23 cellular contexts compared by ENCODE assay signal in the genomic region with DNA sequence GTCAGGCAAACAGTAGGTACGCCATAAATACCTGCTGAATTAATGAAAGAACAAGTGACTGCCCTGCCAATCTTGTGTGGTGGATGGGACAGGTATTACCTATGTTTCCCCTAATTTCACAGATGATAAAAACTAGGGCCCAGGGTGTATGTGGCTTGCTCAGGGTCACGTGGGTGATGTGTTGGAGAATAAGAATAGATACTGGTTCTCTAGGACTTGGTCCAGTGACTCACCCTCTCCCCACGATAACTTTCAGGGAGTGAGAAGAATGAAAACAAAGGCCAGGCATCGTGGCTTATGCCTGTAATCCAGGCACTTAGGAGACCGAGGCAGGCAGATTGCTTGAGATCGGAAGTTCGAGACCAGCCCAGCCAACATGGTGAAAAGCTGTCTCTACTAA. TPM values are rescaled to one million over a fixed set of nuclear protein-coding genes. Genes with fewer than 3 reads are reported as not detected.
DNase-seq lines count a peak whose midpoint lies in the region; ATAC-seq and TF ChIP-seq lines count a peak whose summit lies in the region.
"Had no signal": no experiment of that assay in that cellular context is flagged by ENCODE, and none has a peak within 500 bp of the region (broad histone marks: within the 10 kb centered on the region; RNA-seq: fewer than 3 reads in every experiment).

No MANE protein-coding gene starts in this region.

- ATAC-seq in stimulated activated memory B cell treated with anti-CD40 and anti-IgM and Interleukin-4, amounts not matched to agents 10 μg/mL and 1 μg/mL and 100 μg/mL, for 72 hours = no peak
- ATAC-seq in activated CD4-positive, alpha-beta T cell treated with anti-CD3 and anti-CD28 coated beads for 36 hours = no peak

- peaks cover 6% of the 10 kb centered on the region for H3K36me3 Mint-ChIP-seq in MCF 10A (ENCODE audit: insufficient read depth, unreplicated experiment)
- no peaks in the 10 kb centered on the region for H3K36me3 Mint-ChIP-seq in stimulated activated memory B cell treated with anti-CD40 and anti-IgM and Interleukin-4, amounts not matched to agents 10 μg/mL and 1 μg/mL and 100 μg/mL, for 72 hours
- no peaks in the 10 kb centered on the region for H3K36me3 Mint-ChIP-seq in activated CD4-positive, alpha-beta T cell treated with anti-CD3 and anti-CD28 coated beads for 36 hours (ENCODE audit: low read depth)
- H3K36me3 Mint-ChIP-seq: CD4-positive, alpha-beta memory T cell; immature natural killer cell had no signal

- H3K27me3 ChIP-seq in breast epithelium = no peaks in the 10 kb centered on the region
- H3K27me3 ChIP-seq in prostate gland (replicated peaks; ENCODE audit: insufficient read depth) = no peaks in the 10 kb centered on the region

- no peak overlapping the region for H3K4me3 ChIP-seq in breast epithelium
- H3K4me3 ChIP-seq in fibroblast of the aortic adventitia (ENCODE audit: low read depth, low read length) = no peak overlapping the region
- no peak overlapping the region for H3K4me3 ChIP-seq in prostate gland
- H3K4me3 ChIP-seq: coronary artery, stomach had no signal

- no peaks in the 10 kb centered on the region for H3K9me3 Mint-ChIP-seq in MCF 10A (ENCODE audit: unreplicated experiment)
- no peaks in the 10 kb centered on the region for H3K9me3 Mint-ChIP-seq in stimulated activated memory B cell treated with anti-CD40 and anti-IgM and Interleukin-4, amounts not matched to agents 10 μg/mL and 1 μg/mL and 100 μg/mL, for 72 hours
- H3K9me3 Mint-ChIP-seq in activated CD4-positive, alpha-beta T cell treated with anti-CD3 and anti-CD28 coated beads for 36 hours (ENCODE audit: low read depth) = no peaks in the 10 kb centered on the region
- H3K9me3 Mint-ChIP-seq: CD4-positive, alpha-beta memory T cell; immature natural killer cell; nephron progenitor cell; T-helper 2 cell treated with Interferon-gamma antibody and Interleukin-4, amounts not matched to agents 5 μg/mL and 100 μg/mL, for 36 hours had no signal

- no peak for TF ChIP-seq POLR2A in breast epithelium (IDR thresholded peaks at IDR 0.05)
- TF ChIP-seq POLR2A in prostate gland (IDR thresholded peaks at IDR 0.05) = no peak

- CTCF ChIA-PET in MCF 10A (lab: Yijun Ruan, JAX) = interaction anchor here (0.6 to 21.0 kb wide), 19 partner anchors 9 to 1511 kb away, joined by 3 to 911 read pairs (median 11); a partner anchor contains a TSS
- CTCF ChIA-PET in activated CD4-positive, alpha-beta T cell treated with anti-CD3 and anti-CD28 coated beads for 36 hours (lab: Charles Lee) = interaction anchor here (0.6 to 9.6 kb wide), 10 partner anchors 9 to 258 kb away, joined by 3 to 232 read pairs (median 4); no protein-coding TSS in a partner anchor

- TF ChIP-seq CTCF in MCF 10A (IDR thresholded peaks at IDR 0.05; ENCODE audit: unreplicated experiment) (no peak), breast epithelium (IDR thresholded peaks at IDR 0.05) (no peak), fibroblast of the aortic adventitia (IDR thresholded peaks at IDR 0.05; ENCODE audit: insufficient read depth, low read length) (no peak), prostate gland (IDR thresholded peaks at IDR 0.05) (no peak)

- no peaks in the 10 kb centered on the region for H3K9me3 ChIP-seq in breast epithelium
- H3K9me3 ChIP-seq in prostate gland = no peaks in the 10 kb centered on the region
- H3K9me3 ChIP-seq: stomach had no signal

- peak overlapping the region; percentile 49 for H3K27ac Mint-ChIP-seq in MCF 10A (ENCODE audit: low read depth, unreplicated experiment)
- H3K27ac Mint-ChIP-seq in stimulated activated memory B cell treated with anti-CD40 and anti-IgM and Interleukin-4, amounts not matched to agents 10 μg/mL and 1 μg/mL and 100 μg/mL, for 72 hours = peak overlapping the region; percentile 70
- no peak overlapping the region for H3K27ac Mint-ChIP-seq in activated CD4-positive, alpha-beta T cell treated with anti-CD3 and anti-CD28 coated beads for 36 hours
- H3K27ac Mint-ChIP-seq: immature natural killer cell; nephron progenitor cell; T-helper 2 cell treated with Interferon-gamma antibody and Interleukin-4, amounts not matched to agents 5 μg/mL and 100 μg/mL, for 36 hours had no signal

- 86% methylated on average over 7 of the region's 7 CpGs for WGBS in prostate gland

- H3K27ac ChIP-seq in breast epithelium = no peak overlapping the region
- H3K27ac ChIP-seq in prostate gland = no peak overlapping the region

- peaks cover 45% of the 10 kb centered on the region for H3K27me3 Mint-ChIP-seq in MCF 10A (ENCODE audit: insufficient read depth, unreplicated experiment)
- H3K27me3 Mint-ChIP-seq in stimulated activated memory B cell treated with anti-CD40 and anti-IgM and Interleukin-4, amounts not matched to agents 10 μg/mL and 1 μg/mL and 100 μg/mL, for 72 hours = peaks cover 14% of the 10 kb centered on the region
- peaks cover 2% of the 10 kb centered on the region for H3K27me3 Mint-ChIP-seq in activated CD4-positive, alpha-beta T cell treated with anti-CD3 and anti-CD28 coated beads for 36 hours

- POLR2A ChIA-PET in MCF 10A (lab: Yijun Ruan, JAX) = interaction anchor here (1.0 to 12.6 kb wide), 7 partner anchors 9 to 889 kb away, joined by 3 to 247 read pairs (median 4); a partner anchor contains a TSS
- POLR2A ChIA-PET in activated CD4-positive, alpha-beta T cell treated with anti-CD3 and anti-CD28 coated beads for 36 hours (lab: Charles Lee) = interaction anchor here (0.6 kb wide), 1 partner anchor 61 kb away, joined by 4 read pairs; no protein-coding TSS in a partner anchor

- BruUV-seq in MCF 10A (replicated peaks; lab: Mats Ljungman, UMichigan) = no TSS peak

- intact Hi-C loops in MCF 10A (cut with micrococcal nuclease) (no loop called here), breast epithelium (cut with DNase I; ENCODE audit: low total_unique reads) (no loop called here), prostate gland (cut with DNase I) (loop anchor here (5.0 kb wide), 1 partner anchor 191 kb away; no protein-coding TSS in a partner anchor)
- intact Hi-C loops in activated CD4-positive, alpha-beta T cell treated with anti-CD3 and anti-CD28 coated beads for 36 hours (cut with DNase I, micrococcal nuclease) = no loop called here

- H3K36me3 ChIP-seq in breast epithelium = no peaks in the 10 kb centered on the region
- H3K36me3 ChIP-seq in prostate gland = no peaks in the 10 kb centered on the region
- H3K36me3 ChIP-seq: stomach had no signal

- H3K4me1 ChIP-seq in breast epithelium (no peaks in the 10 kb centered on the region), prostate gland (replicated peaks) (no peaks in the 10 kb centered on the region)

- DNase-seq in MCF 10A (ENCODE audit: unreplicated experiment) (peak; percentile 44), breast epithelium (ENCODE audit: low spot score in 2 of 2) (no peak), RPMI7951 (ENCODE audit: low read depth) (peak; percentile 57), fibroblast of the aortic adventitia (ENCODE audit: low read depth) (peak; percentile 65), prostate gland (ENCODE audit: low spot score) (no peak), NCI-H69 (lab: John Stamatoyannopoulos, UW) (no peak)
- DNase-seq in activated CD4-positive, alpha-beta T cell treated with anti-CD3 and anti-CD28 coated beads for 36 hours = no peak
- DNase-seq: activated gamma-delta T cell treated with Interleukin-2 at 50 U/mL for 16 hours; amygdala; CD4-positive, alpha-beta memory T cell; DMS79; glutamatergic neuron; immature natural killer cell; mesenchymal stem cell; NCI-H2029 treated with DMSO at 0.1 percent for 48 hours; NCI-H510A treated with DMSO at 0.1 percent for 48 hours; nephron progenitor cell; stomach had no signal

- H3K4me1 Mint-ChIP-seq in MCF 10A (ENCODE audit: insufficient read depth, unreplicated experiment) = peaks cover 20% of the 10 kb centered on the region
- peaks cover 17% of the 10 kb centered on the region for H3K4me1 Mint-ChIP-seq in stimulated activated memory B cell treated with anti-CD40 and anti-IgM and Interleukin-4, amounts not matched to agents 10 μg/mL and 1 μg/mL and 100 μg/mL, for 72 hours
- H3K4me1 Mint-ChIP-seq in activated CD4-positive, alpha-beta T cell treated with anti-CD3 and anti-CD28 coated beads for 36 hours = no peaks in the 10 kb centered on the region

- no peak overlapping the region for H3K4me3 Mint-ChIP-seq in MCF 10A (ENCODE audit: unreplicated experiment)
- H3K4me3 Mint-ChIP-seq in stimulated activated memory B cell treated with anti-CD40 and anti-IgM and Interleukin-4, amounts not matched to agents 10 μg/mL and 1 μg/mL and 100 μg/mL, for 72 hours = no peak overlapping the region
- no peak overlapping the region for H3K4me3 Mint-ChIP-seq in activated CD4-positive, alpha-beta T cell treated with anti-CD3 and anti-CD28 coated beads for 36 hours
- H3K4me3 Mint-ChIP-seq: CD4-positive, alpha-beta memory T cell; immature natural killer cell; nephron progenitor cell; T-helper 2 cell treated with Interferon-gamma antibody and Interleukin-4, amounts not matched to agents 5 μg/mL and 100 μg/mL, for 36 hours had no signal

RNA-seq across cellular contexts. Expression of a gene that starts 26.7 kb away (rescaled TPM):
- total RNA-seq in MCF 10A (2022) (not detected in 2 replicates), breast epithelium (not detected), fibroblast of the aortic adventitia (ENCODE audit: low replicate concordance) (not detected in 2 replicates), prostate gland (under 1 TPM in 1 of 2 donors, not detected in 1; 0.09 TPM)
- under 0.01 TPM in 1 of 2 replicates, not detected in the other for total RNA-seq in RPMI7951 (2014; rRNA removed; shearing (Covaris generic))
- total RNA-seq in activated CD4-positive, alpha-beta T cell treated with anti-CD3 and anti-CD28 coated beads for 36 hours = not detected
- total RNA-seq: A673; CD4-positive, alpha-beta memory T cell; SK-MEL-5 had no signal

Comparison
In these comparisons a context has a peak if more than half of its experiments do, and no peak if none do; other contexts are left out.
1. DNase-seq: peak in MCF 10A (single experiment), RPMI7951 (single experiment) and fibroblast of the aortic adventitia (single experiment); none in breast epithelium (0 of 2), prostate gland (single experiment), NCI-H69 (single experiment) and activated CD4-positive, alpha-beta T cell treated with anti-CD3 and anti-CD28 coated beads for 36 hours (single experiment).